Comparison of ENCODE assay signal across 1 cellular context in genomic region chr1:161914595-161914994, GRCh38.
TF ChIP-seq lines count a peak whose summit lies in the region.

No MANE protein-coding gene starts in this region.

TF ChIP-seq in H1, 55 proteins besides CTCF, POLR2A, EP300 and RAD21 (continued from another document):
- no peak for TF ChIP-seq CHD7 (IDR thresholded peaks at IDR 0.05; ENCODE audit: insufficient replicate concordance, low read length)
